In the genomic region with DNA sequence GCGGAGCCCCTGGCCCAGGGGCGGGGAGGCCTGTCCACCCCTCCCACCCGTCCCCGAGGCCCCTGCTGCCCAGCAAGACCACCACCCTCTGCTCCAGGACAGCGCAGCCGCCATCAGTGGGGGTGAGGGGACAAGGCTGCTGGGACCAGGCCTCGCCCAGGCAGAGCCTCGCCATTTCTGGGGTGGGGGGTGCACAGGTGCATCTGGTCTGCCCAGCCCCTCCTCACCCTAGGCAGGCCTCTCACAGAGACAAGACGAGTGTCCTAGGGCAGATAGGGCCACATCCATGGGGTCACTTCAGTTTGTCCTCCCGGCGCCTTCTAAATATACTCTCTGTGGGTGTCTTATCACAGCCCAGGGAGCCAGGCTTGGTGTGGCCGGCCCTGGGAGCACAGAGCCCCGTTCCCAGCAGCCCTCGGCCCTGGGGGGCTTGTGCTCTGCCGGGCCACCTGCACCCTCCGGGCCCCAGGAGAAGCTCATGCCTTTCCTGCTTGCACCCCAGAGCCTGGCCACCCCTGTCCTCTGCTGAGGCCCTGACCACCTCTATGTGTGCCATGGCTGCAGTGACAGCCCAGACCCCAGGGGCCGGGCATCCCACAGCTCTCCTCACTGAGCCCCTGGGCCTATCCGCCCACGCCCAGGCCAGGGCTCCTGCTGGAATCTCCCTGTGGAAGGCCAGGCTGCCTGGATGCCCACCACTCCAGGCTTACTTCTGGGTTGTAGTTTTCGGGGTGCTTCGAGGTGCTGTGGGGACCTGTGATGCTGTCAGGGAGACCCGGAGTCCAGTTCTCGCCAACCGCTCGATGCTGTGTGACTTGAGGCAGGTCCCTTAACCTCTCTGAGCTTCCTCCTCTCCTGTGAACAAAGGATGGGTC, we compare ENCODE assay signal across 14 cellular contexts.
DNase-seq lines count a peak whose midpoint lies in the region; ATAC-seq and TF ChIP-seq lines count a peak whose summit lies in the region.
"Had no signal": no experiment of that assay in that cellular context is flagged by ENCODE, and none has a peak within 500 bp of the region (broad histone marks: within the 10 kb centered on the region; RNA-seq: fewer than 3 reads in every experiment).

No MANE protein-coding gene starts in this region.

- no peak for TF ChIP-seq POLR2A in uterus (IDR thresholded peaks at IDR 0.05)

- H3K27me3 Mint-ChIP-seq in natural killer cell treated with Interleukin-12 subunit alpha and Interleukin-12 subunit beta and Interleukin-15 and Interleukin-18, amount 100 ng/mL, for 72 hours, result no peaks in the 10 kb centered on the region
- H3K27me3 Mint-ChIP-seq in natural killer cell (ENCODE audit: low read depth in 2 of 2) (no peaks in the 10 kb centered on the region), neural crest cell (ENCODE audit: low read depth) (no peaks in the 10 kb centered on the region)

- H3K27ac ChIP-seq in uterus, result no peak overlapping the region

- H3K4me1 Mint-ChIP-seq in natural killer cell treated with Interleukin-12 subunit alpha and Interleukin-12 subunit beta and Interleukin-15 and Interleukin-18, amount 100 ng/mL, for 72 hours (ENCODE audit: low read depth in 2 of 2), result no peaks in the 10 kb centered on the region
- no peaks in the 10 kb centered on the region for H3K4me1 Mint-ChIP-seq in natural killer cell
- no peaks in the 10 kb centered on the region for H3K4me1 Mint-ChIP-seq in neural crest cell

- no peaks in the 10 kb centered on the region for H3K9me3 Mint-ChIP-seq in natural killer cell treated with Interleukin-12 subunit alpha and Interleukin-12 subunit beta and Interleukin-15 and Interleukin-18, amount 100 ng/mL, for 72 hours
- H3K9me3 Mint-ChIP-seq in natural killer cell (no peaks in the 10 kb centered on the region), neural crest cell (no peaks in the 10 kb centered on the region)

- H3K27ac Mint-ChIP-seq in natural killer cell treated with Interleukin-12 subunit alpha and Interleukin-12 subunit beta and Interleukin-15 and Interleukin-18, amount 100 ng/mL, for 72 hours, result no peak overlapping the region
- H3K27ac Mint-ChIP-seq in natural killer cell, result no peak overlapping the region
- no peak overlapping the region for H3K27ac Mint-ChIP-seq in neural crest cell (ENCODE audit: unreplicated experiment)

- no peaks in the 10 kb centered on the region for H3K9me3 ChIP-seq in uterus

- TF ChIP-seq CTCF in natural killer cell (IDR thresholded peaks at IDR 0.05), result no peak
- TF ChIP-seq CTCF in neural crest cell (conservative IDR thresholded peaks at IDR 0.05), result no peak
- TF ChIP-seq CTCF in uterus (IDR thresholded peaks at IDR 0.05), result no peak

- H3K36me3 Mint-ChIP-seq in natural killer cell treated with Interleukin-12 subunit alpha and Interleukin-12 subunit beta and Interleukin-15 and Interleukin-18, amount 100 ng/mL, for 72 hours, result no peaks in the 10 kb centered on the region
- H3K36me3 Mint-ChIP-seq in natural killer cell (no peaks in the 10 kb centered on the region), neural crest cell (ENCODE audit: low read depth) (no peaks in the 10 kb centered on the region)

- H3K4me3 Mint-ChIP-seq in natural killer cell treated with Interleukin-12 subunit alpha and Interleukin-12 subunit beta and Interleukin-15 and Interleukin-18, amount 100 ng/mL, for 72 hours, result no peak overlapping the region
- H3K4me3 Mint-ChIP-seq in natural killer cell, result no peak overlapping the region
- H3K4me3 Mint-ChIP-seq in neural crest cell, result no peak overlapping the region

- ATAC-seq in natural killer cell treated with Interleukin-12 subunit alpha and Interleukin-12 subunit beta and Interleukin-15 and Interleukin-18, amount 100 ng/mL, for 72 hours, result no peak
- ATAC-seq in natural killer cell (no peak), Right ventricle myocardium inferior (peak; percentile 38), HG02938 (IDR thresholded peaks at IDR 0.05; ENCODE audit: unreplicated experiment) (no peak), GM21529 (IDR thresholded peaks at IDR 0.05; ENCODE audit: unreplicated experiment) (no peak), GM18517 (IDR thresholded peaks at IDR 0.05; ENCODE audit: unreplicated experiment) (no peak)
- ATAC-seq: activated CD4-positive, CD25-positive, alpha-beta regulatory T cell treated with anti-CD3 and anti-CD28 coated beads, Interleukin-2, amount 50 U/mL, for 24 hours had no signal

- H3K4me3 ChIP-seq in uterus, result no peak overlapping the region

- no peaks in the 10 kb centered on the region for H3K4me1 ChIP-seq in uterus

- H3K36me3 ChIP-seq in uterus, result no peaks in the 10 kb centered on the region

- no peaks in the 10 kb centered on the region for H3K27me3 ChIP-seq in uterus

- peak; percentile 49 for DNase-seq in natural killer cell treated with Interleukin-12 subunit alpha and Interleukin-12 subunit beta and Interleukin-15 and Interleukin-18, amount 100 ng/mL, for 72 hours (ENCODE audit: low spot score)
- DNase-seq in natural killer cell (no peak), Right ventricle myocardium inferior (ENCODE audit: missing footprints) (peak; percentile 65), neural crest cell (ENCODE audit: low read depth, low spot score) (peak; percentile 0), uterus (peak; percentile 7 to 10)
- DNase-seq: activated gamma-delta T cell treated with Interleukin-2 at 50 U/mL for 16 hours; cerebellar nuclear complex; DMS53; mesendoderm; stimulated activated naive CD4-positive, alpha-beta T cell treated with Interleukin-2 at 50 U/mL for 16 hours had no signal

- intact Hi-C loops in natural killer cell (cut with micrococcal nuclease), result no loop called here
- intact Hi-C loops in Right ventricle myocardium inferior (cut with DNase I), result loop anchor here (5.0 kb wide), 1 partner anchor 73 kb away; a partner anchor contains a TSS
- intact Hi-C loops in uterus (cut with DNase I; ENCODE audit: low total_unique reads), result no loop called here
